1 cellular context compared by ENCODE assay signal in genomic region chr17:1648582-1649115, GRCh38.
TF ChIP-seq lines count a peak whose summit lies in the region.

No MANE protein-coding gene starts in this region.

TF ChIP-seq in H1, 55 proteins besides CTCF, POLR2A, EP300 and RAD21:
- TF ChIP-seq BACH1 (IDR thresholded peaks at IDR 0.05; ENCODE audit: low read length) (peak; percentile 56), RFX5 (IDR thresholded peaks at IDR 0.05; ENCODE audit: borderline replicate concordance, low read depth, low read length) (no peak), CREB1 (IDR thresholded peaks at IDR 0.05) (no peak), SP2 (IDR thresholded peaks at IDR 0.05; ENCODE audit: low read length) (no peak), MAX (IDR thresholded peaks at IDR 0.05) (peak; percentile 50; the same call in 1 of the 2 replicates), TCF12 (IDR thresholded peaks at IDR 0.05; ENCODE audit: low read depth, low read length) (peak; percentile 57; the same call in 1 of the 2 replicates), GABPA (IDR thresholded peaks at IDR 0.05; ENCODE audit: borderline replicate concordance, insufficient read depth, low read length) (no peak; the same call in 1 of the 2 replicates), ASH2L (IDR thresholded peaks at IDR 0.05; ENCODE audit: low read length) (peak; percentile 47), TBP (IDR thresholded peaks at IDR 0.05; ENCODE audit: low read depth, low read length) (peak; percentile 31; the same call in 1 of the 2 replicates), SRF (IDR thresholded peaks at IDR 0.05; ENCODE audit: low read depth, low read length) (peak; percentile 27; the same call in 1 of the 2 replicates), E2F6 (IDR thresholded peaks at IDR 0.05) (no peak; the same call in 1 of the 2 replicates), NANOG (IDR thresholded peaks at IDR 0.05; ENCODE audit: insufficient read depth, low read depth, low read length, poor library complexity, severe bottlenecking) (no peak), ZNF274 (IDR thresholded peaks at IDR 0.05; ENCODE audit: borderline replicate concordance, extremely low read depth, low read length) (no peak), JUN (IDR thresholded peaks at IDR 0.05; ENCODE audit: low read depth, low read length) (no peak), TAF1 (IDR thresholded peaks at IDR 0.05; ENCODE audit: low read depth, low read length) (no peak), KDM1A (IDR thresholded peaks at IDR 0.05; ENCODE audit: borderline replicate concordance, low read length) (peak; percentile 57; the same call in 1 of the 2 replicates), KDM4A (IDR thresholded peaks at IDR 0.05; ENCODE audit: low read depth, low read length, severe bottlenecking) (peak; percentile 88), SUZ12 (IDR thresholded peaks at IDR 0.05; ENCODE audit: low read length) (no peak), JUND (IDR thresholded peaks at IDR 0.05; ENCODE audit: low read length) (no peak), PHF8 (conservative IDR thresholded peaks at IDR 0.05; ENCODE audit: low read depth, low read length) (no peak), RBBP5 (IDR thresholded peaks at IDR 0.05; ENCODE audit: borderline replicate concordance, low read depth, low read length) (0 out of 2 replicates have a peak, but pooled peaks have one; percentile 21), CHD7 (IDR thresholded peaks at IDR 0.05; ENCODE audit: insufficient replicate concordance, low read length) (no peak), RNF2 (IDR thresholded peaks at IDR 0.05; ENCODE audit: borderline replicate concordance, low read depth, low read length, missing control alignments, poor library complexity, severe bottlenecking) (no peak), CHD2 (IDR thresholded peaks at IDR 0.05; ENCODE audit: low read length) (0 out of 2 replicates have a peak, but pooled peaks have one; percentile 34), YY1 (IDR thresholded peaks at IDR 0.05; ENCODE audit: low read depth, low read length) (peak; percentile 91), MAFK (IDR thresholded peaks at IDR 0.05; ENCODE audit: low read depth, low read length) (no peak), SP4 (IDR thresholded peaks at IDR 0.05; ENCODE audit: low read length) (0 out of 2 replicates have a peak, but pooled peaks have one; percentile 69), NRF1 (IDR thresholded peaks at IDR 0.05; ENCODE audit: low read depth, low read length) (no peak), SIN3A (conservative IDR thresholded peaks at IDR 0.05 in 1 of 2, IDR thresholded peaks at IDR 0.05 in 1 of 2; ENCODE audit: low read depth in 1 of 2, low read length in 2 of 2) (peak in 1 of 2 experiments; percentile 28; a peak in 1 of 4 replicates), TAF7 (optimal IDR thresholded peaks at IDR 0.05; ENCODE audit: borderline replicate concordance, low read depth, low read length) (peak; percentile 65), HDAC2 (IDR thresholded peaks at IDR 0.05; ENCODE audit: borderline replicate concordance in 1 of 2, low read depth in 2 of 2, low read length in 2 of 2) (peak; percentile 55 to 80; a peak in 2 of 4 replicates), SP1 (IDR thresholded peaks at IDR 0.05; ENCODE audit: low read depth, low read length) (0 out of 2 replicates have a peak, but pooled peaks have one; percentile 19)
